21 cellular contexts compared by ENCODE assay signal in genomic region chr10:114831186-114831867, GRCh38.
"Had no signal": no experiment of that assay in that cellular context is flagged by ENCODE, and none has a peak within 500 bp of the region (broad histone marks: within the 10 kb centered on the region; RNA-seq: fewer than 3 reads in every experiment).

No MANE protein-coding gene starts in this region.

- DNase-seq: activated CD4-positive, alpha-beta T cell treated with anti-CD3 and anti-CD28 coated beads for 48 hours; activated CD4-positive, CD25-positive, alpha-beta regulatory T cell; activated CD8-positive, alpha-beta T cell treated with anti-CD3 and anti-CD28 coated beads for 36 hours; activated naive CD4-positive, alpha-beta T cell treated with Interleukin-2 at 50 U/mL for 16 hours; activated naive CD8-positive, alpha-beta T cell treated with anti-CD3 and anti-CD28 coated beads, Interleukin-2, amount 10 ng/mL, durations not matched to agents 7 days and 5 days; activated T-cell treated with anti-CD3 and anti-CD28 coated beads, Interleukin-2, amount 50 U/mL, for 1 hour; amygdala; central memory CD4-positive, alpha-beta T cell; heart right ventricle; left lung; occipital lobe; small intestine; stimulated activated CD4-positive, alpha-beta T cell treated with anti-CD3 and anti-CD28 coated beads, Interleukin-15, amount 100 ng/mL, for 24 hours; stimulated activated CD4-positive, alpha-beta T cell treated with anti-CD3 and anti-CD28 coated beads, Interleukin-2, amount 100 ng/mL, for 48 hours; trophoblast cell had no signal

- H3K36me3 ChIP-seq: prostate gland had no signal

- H3K27ac ChIP-seq: coronary artery, heart right ventricle, left lung, prostate gland, right atrium auricular region, suprapubic skin had no signal

- H3K4me3 ChIP-seq: coronary artery, gastroesophageal sphincter, heart right ventricle, left lung, prostate gland, right atrium auricular region, suprapubic skin had no signal

- H3K4me1 ChIP-seq: prostate gland had no signal

- H3K27me3 ChIP-seq: gastroesophageal sphincter, heart right ventricle, left lung, right atrium auricular region, suprapubic skin had no signal

- H3K9me3 ChIP-seq: gastroesophageal sphincter, heart right ventricle, left lung, prostate gland, right atrium auricular region, suprapubic skin had no signal

- ATAC-seq: activated CD8-positive, alpha-beta T cell treated with anti-CD3 and anti-CD28 coated beads for 36 hours; activated T-helper 17 cell treated with anti-CD3 and anti-CD28 coated beads, Interleukin-2, amount 50 U/mL, for 72 hours; gastroesophageal sphincter; heart right ventricle; left lung had no signal
